In the genomic region with DNA sequence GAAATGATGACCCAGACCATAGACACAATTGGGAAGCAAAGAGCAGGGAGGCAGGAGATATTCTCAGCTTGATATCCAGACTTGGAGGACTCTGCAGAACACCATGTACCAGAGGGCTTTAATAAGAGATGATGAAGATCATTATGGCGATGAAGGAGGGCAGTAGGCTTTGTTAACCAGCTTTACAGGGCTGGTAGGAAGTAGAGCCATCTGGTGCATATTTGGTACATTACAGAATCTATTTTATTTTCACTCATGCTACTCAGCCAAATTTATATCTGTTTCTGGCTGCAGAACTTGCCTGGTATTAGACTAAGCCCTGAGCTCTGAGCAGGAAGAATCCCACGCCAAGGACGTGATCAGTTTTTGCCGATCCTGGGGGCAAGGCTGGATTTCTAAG, we compare ENCODE assay signal across 1 cellular context.
TF ChIP-seq lines count a peak whose summit lies in the region.

No MANE protein-coding gene starts in this region.

TF ChIP-seq in SK-N-SH, 30 proteins besides CTCF, POLR2A, EP300 and RAD21 (continued from another document):
- TF ChIP-seq MXI1 (IDR thresholded peaks at IDR 0.05; ENCODE audit: low read depth, low read length): no peak
- TF ChIP-seq FOXM1 (IDR thresholded peaks at IDR 0.05; ENCODE audit: low read depth): no peak
- no peak for TF ChIP-seq GABPA (IDR thresholded peaks at IDR 0.05; ENCODE audit: low read depth)
- no peak for TF ChIP-seq YY1 (IDR thresholded peaks at IDR 0.05; ENCODE audit: low read depth)
- TF ChIP-seq TCF12 (IDR thresholded peaks at IDR 0.05): no peak
- TF ChIP-seq, protein P1, sequence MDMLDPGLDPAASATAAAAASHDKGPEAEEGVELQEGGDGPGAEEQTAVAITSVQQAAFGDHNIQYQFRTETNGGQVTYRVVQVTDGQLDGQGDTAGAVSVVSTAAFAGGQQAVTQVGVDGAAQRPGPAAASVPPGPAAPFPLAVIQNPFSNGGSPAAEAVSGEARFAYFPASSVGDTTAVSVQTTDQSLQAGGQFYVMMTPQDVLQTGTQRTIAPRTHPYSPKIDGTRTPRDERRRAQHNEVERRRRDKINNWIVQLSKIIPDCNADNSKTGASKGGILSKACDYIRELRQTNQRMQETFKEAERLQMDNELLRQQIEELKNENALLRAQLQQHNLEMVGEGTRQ (IDR thresholded peaks at IDR 0.05; ENCODE audit: borderline replicate concordance, low read depth, low read length): no peak
- TF ChIP-seq SMC3 (IDR thresholded peaks at IDR 0.05; ENCODE audit: low read depth, low read length): no peak
